ENCODE assay signal across 9 cellular contexts in genomic region chr21:34834852-34835501, GRCh38.
DNase-seq lines count a peak whose midpoint lies in the region; TF ChIP-seq lines count a peak whose summit lies in the region.
"Had no signal": no experiment of that assay in that cellular context is flagged by ENCODE, and none has a peak within 500 bp of the region (broad histone marks: within the 10 kb centered on the region; RNA-seq: fewer than 3 reads in every experiment).

No MANE protein-coding gene starts in this region.

- no peak overlapping the region for H3K4me3 ChIP-seq in smooth muscle cell

- no peak overlapping the region for H3K4me3 Mint-ChIP-seq in chondrocyte (ENCODE audit: unreplicated experiment)
- H3K4me3 Mint-ChIP-seq: activated CD4-positive, alpha-beta T cell treated with anti-CD3 and anti-CD28 coated beads, Interleukin-2, amount 10 ng/mL, durations not matched to agents 24 days and 14 days had no signal

- H3F3A ChIP-seq in smooth muscle cell (ENCODE audit: low read depth): peaks cover 57% of the 10 kb centered on the region

- no peaks in the 10 kb centered on the region for H3K27me3 ChIP-seq in smooth muscle cell (ENCODE audit: low read depth)

- H3K36me3 Mint-ChIP-seq in chondrocyte (ENCODE audit: low read depth): peaks cover 18% of the 10 kb centered on the region

- H4K20me1 ChIP-seq in smooth muscle cell (ENCODE audit: low read depth): peaks cover 90% of the 10 kb centered on the region

- peaks cover 37% of the 10 kb centered on the region for H3K36me3 ChIP-seq in smooth muscle cell (ENCODE audit: low read depth)

- peak overlapping the region; percentile 76 for H3K4me2 ChIP-seq in smooth muscle cell

- WGBS in smooth muscle cell (ENCODE audit: low lambda C conversion rate): 83% methylated on average over 11 of the region's 11 CpGs

- peaks cover 65% of the 10 kb centered on the region for H3K79me2 ChIP-seq in smooth muscle cell (ENCODE audit: low read depth)

- H2AFZ ChIP-seq in smooth muscle cell (ENCODE audit: low read depth): no peak overlapping the region

- peak overlapping the region; percentile 81 for H3K9ac ChIP-seq in smooth muscle cell (ENCODE audit: low read depth)

- peak overlapping the region; percentile 99 for H3K27ac ChIP-seq in smooth muscle cell (ENCODE audit: low read depth)

- H3K27me3 Mint-ChIP-seq in chondrocyte (ENCODE audit: low read depth): no peaks in the 10 kb centered on the region
- H3K27me3 Mint-ChIP-seq: activated CD4-positive, alpha-beta T cell treated with anti-CD3 and anti-CD28 coated beads, Interleukin-2, amount 10 ng/mL, durations not matched to agents 24 days and 14 days had no signal

- H3K27ac Mint-ChIP-seq in chondrocyte (ENCODE audit: unreplicated experiment): peak overlapping the region; percentile 98
- H3K27ac Mint-ChIP-seq: activated CD4-positive, alpha-beta T cell treated with anti-CD3 and anti-CD28 coated beads, Interleukin-2, amount 10 ng/mL, durations not matched to agents 24 days and 14 days had no signal

- no peak for TF ChIP-seq CTCF in chondrocyte (IDR thresholded peaks at IDR 0.05)
- TF ChIP-seq CTCF in smooth muscle cell (IDR thresholded peaks at IDR 0.05; ENCODE audit: borderline replicate concordance, insufficient read depth, poor library complexity, severe bottlenecking): no peak

- DNase-seq in Daoy (ENCODE audit: low read depth) (peak; percentile 63), NCI-H69 (lab: John Stamatoyannopoulos, UW) (peak; percentile 90), chondrocyte (ENCODE audit: low spot score) (no peak), smooth muscle cell (lab: John Stamatoyannopoulos, UW; ENCODE audit: unreplicated experiment) (no peak), SK-N-DZ (ENCODE audit: low spot score) (no peak), HuH-7.5 (ENCODE audit: low spot score) (no peak), hepatic stellate cell (ENCODE audit: low spot score) (no peak)
- DNase-seq: activated CD4-positive, alpha-beta T cell treated with anti-CD3 and anti-CD28 coated beads, Interleukin-2, amount 10 ng/mL, durations not matched to agents 24 days and 14 days; GOT3 had no signal

- peaks cover 30% of the 10 kb centered on the region for H3K4me1 ChIP-seq in smooth muscle cell (ENCODE audit: low read depth)

- H3K9me3 ChIP-seq in smooth muscle cell (replicated peaks; ENCODE audit: low read depth): no peaks in the 10 kb centered on the region

- no peaks in the 10 kb centered on the region for H3K9me3 Mint-ChIP-seq in chondrocyte (ENCODE audit: low read depth)
- H3K9me3 Mint-ChIP-seq: activated CD4-positive, alpha-beta T cell treated with anti-CD3 and anti-CD28 coated beads, Interleukin-2, amount 10 ng/mL, durations not matched to agents 24 days and 14 days had no signal

- peaks cover 32% of the 10 kb centered on the region for H3K4me1 Mint-ChIP-seq in chondrocyte (ENCODE audit: low read depth)

Comparison
In these comparisons a context has a peak if more than half of its experiments do, and no peak if none do; other contexts are left out.
1. DNase-seq: peak in Daoy (single experiment) and NCI-H69 (single experiment); none in chondrocyte (single experiment), smooth muscle cell (single experiment), SK-N-DZ (single experiment), HuH-7.5 (single experiment) and hepatic stellate cell (single experiment).